ENCODE assay signal across 9 cellular contexts in genomic region chr4:159010563-159011260, GRCh38.
DNase-seq lines count a peak whose midpoint lies in the region; ATAC-seq and TF ChIP-seq lines count a peak whose summit lies in the region.
"Had no signal": no experiment of that assay in that cellular context is flagged by ENCODE, and none has a peak within 500 bp of the region (broad histone marks: within the 10 kb centered on the region; RNA-seq: fewer than 3 reads in every experiment).

No MANE protein-coding gene starts in this region.

- peak overlapping the region; percentile 6 to 70 (median 22) for H3K9ac ChIP-seq in subcutaneous abdominal adipose tissue (ENCODE audit: low read length in 5 of 5)

- H3K27ac ChIP-seq in VCaP (peak overlapping the region; percentile 95), right cardiac atrium (ENCODE audit: low read length) (no peak overlapping the region), subcutaneous abdominal adipose tissue (ENCODE audit: low read depth, low read length) (peak overlapping the region; percentile 95)
- H3K27ac ChIP-seq: foreskin keratinocyte had no signal

- H3K27me3 ChIP-seq in right cardiac atrium (ENCODE audit: control insufficient read depth, insufficient read depth) (no peaks in the 10 kb centered on the region), subcutaneous abdominal adipose tissue (ENCODE audit: control insufficient read depth in 5 of 5, insufficient read depth in 4 of 5, low read length in 5 of 5) (no peaks in the 10 kb centered on the region)
- H3K27me3 ChIP-seq: foreskin keratinocyte had no signal

- H3K4me1 ChIP-seq in right cardiac atrium (ENCODE audit: control insufficient read depth, insufficient read depth, low read length), result peaks cover 2% of the 10 kb centered on the region
- H3K4me1 ChIP-seq in subcutaneous abdominal adipose tissue (ENCODE audit: control insufficient read depth in 5 of 5, insufficient read depth in 5 of 5, low read length in 5 of 5), result peaks cover 0 to 48% (median 27%) of the 10 kb centered on the region in 5 donors

- peak; percentile 35 for DNase-seq in HCEC 1CT
- peak; percentile 70 to 87 (median 81) for DNase-seq in right cardiac atrium
- no peak for DNase-seq in SKM-1 treated with dmso at 0.1 percent for 144 hours (lab: John Stamatoyannopoulos, UW; ENCODE audit: unreplicated experiment)
- no peak for DNase-seq in NK-92 treated with Interleukin-12 subunit alpha and Interleukin-12 subunit beta, amount 100 ng/mL, for 24 hours (lab: John Stamatoyannopoulos, UW)

- WGBS in right cardiac atrium, result 28% methylated on average over 5 of the region's 5 CpGs

- H3K9me3 ChIP-seq in right cardiac atrium (ENCODE audit: control insufficient read depth, low read length) (no peaks in the 10 kb centered on the region), subcutaneous abdominal adipose tissue (ENCODE audit: control insufficient read depth in 5 of 5, low read length in 5 of 5) (no peaks in the 10 kb centered on the region)

- no peaks in the 10 kb centered on the region for H3K36me3 ChIP-seq in subcutaneous abdominal adipose tissue (ENCODE audit: control insufficient read depth in 5 of 5, insufficient read depth in 5 of 5, low read length in 5 of 5)

- intact Hi-C loops in right cardiac atrium (cut with DNase I), result no loop called here

- no peak for TF ChIP-seq CTCF in VCaP (conservative IDR thresholded peaks at IDR 0.05)

- no peak overlapping the region for H3K4me3 ChIP-seq in right cardiac atrium (ENCODE audit: low read length)
- peak overlapping the region in 1 of 5 donors; percentile 24 for H3K4me3 ChIP-seq in subcutaneous abdominal adipose tissue (ENCODE audit: low read depth in 1 of 5, low read length in 5 of 5)

- ATAC-seq in right cardiac atrium (peak; percentile 91 to 95), HG02973 (IDR thresholded peaks at IDR 0.05; ENCODE audit: unreplicated experiment) (no peak), HG03354 (IDR thresholded peaks at IDR 0.05; ENCODE audit: poor library complexity, severe bottlenecking, unreplicated experiment) (no peak)
- ATAC-seq: foreskin keratinocyte had no signal

Comparison
In these comparisons a context has a peak if more than half of its experiments do, and no peak if none do; other contexts are left out.
1. DNase-seq: peak in HCEC 1CT (single experiment) and right cardiac atrium (3 of 3); none in SKM-1 treated with dmso at 0.1 percent for 144 hours (single experiment) and NK-92 treated with Interleukin-12 subunit alpha and Interleukin-12 subunit beta, amount 100 ng/mL, for 24 hours (single experiment).
2. ATAC-seq: peak in right cardiac atrium (2 of 2); none in HG02973 (single experiment) and HG03354 (single experiment).